Comparison of ENCODE assay signal across 8 cellular contexts in the genomic region with DNA sequence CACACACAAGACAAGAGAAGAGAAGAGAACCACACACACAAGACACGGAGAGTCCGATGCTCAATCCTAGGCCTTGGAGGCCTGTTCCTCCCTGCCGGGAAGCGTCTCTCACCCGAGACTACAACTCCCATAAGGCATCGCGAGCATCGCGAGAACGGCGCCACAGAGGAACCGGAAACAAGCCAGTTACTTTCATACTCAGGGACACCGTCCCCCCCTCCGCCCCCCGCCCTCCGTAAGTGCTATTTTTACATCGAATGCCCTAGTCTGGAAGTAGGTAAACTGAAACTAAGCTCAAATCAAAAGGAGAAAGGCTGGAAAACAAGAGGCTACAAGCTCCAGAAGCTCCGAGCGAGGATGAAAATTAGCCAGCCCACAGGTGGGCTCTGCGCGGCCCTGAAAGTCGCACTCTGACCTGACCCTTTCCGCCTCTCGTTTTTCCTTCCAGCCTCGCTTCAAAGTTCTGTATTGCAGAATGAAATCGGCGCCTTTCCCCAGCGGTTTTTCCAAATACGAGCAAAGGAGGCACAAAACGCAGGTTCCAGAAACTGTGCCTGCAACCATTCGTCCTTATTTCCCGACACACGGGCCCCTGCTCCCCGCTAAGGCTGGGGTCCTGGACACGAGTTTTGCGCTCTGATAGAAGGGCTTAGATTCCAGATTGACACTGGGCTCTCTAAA. TPM values are rescaled to one million over a fixed set of nuclear protein-coding genes. Genes with fewer than 3 reads are reported as not detected.
DNase-seq lines count a peak whose midpoint lies in the region; ATAC-seq and TF ChIP-seq lines count a peak whose summit lies in the region.

No MANE protein-coding gene starts in this region.

- H3K4me1 Mint-ChIP-seq in activated T-cell treated with anti-CD3 and anti-CD28 coated beads, Interleukin-2, amount 50 U/mL, for 24 hours (ENCODE audit: low read depth): peaks cover 9% of the 10 kb centered on the region

- H3K9me3 ChIP-seq in esophagus muscularis mucosa (no peaks in the 10 kb centered on the region), muscle layer of colon (ENCODE audit: low read length) (no peaks in the 10 kb centered on the region)

- under 1% methylated on average over 36 of the region's 36 CpGs for WGBS in esophagus muscularis mucosa

- peak; percentile 91 for ATAC-seq in GM21619 (IDR thresholded peaks at IDR 0.05; ENCODE audit: unreplicated experiment)

- TF ChIP-seq RAD21 in Ishikawa (IDR thresholded peaks at IDR 0.05; ENCODE audit: low read depth): no peak

- H3K9ac ChIP-seq in muscle layer of colon (ENCODE audit: low read length): peak overlapping the region; percentile 98

- H3K4me1 ChIP-seq in esophagus muscularis mucosa (peaks cover 6 to 9% (median 8%) of the 10 kb centered on the region in 4 donors), muscle layer of colon (ENCODE audit: insufficient read depth, low read length) (peaks cover 5% of the 10 kb centered on the region)

- intact Hi-C loops in esophagus muscularis mucosa (cut with DNase I): loop anchor here (10.0 kb wide), 1 partner anchor 225 kb away; the partner anchor contains the start of gene HERC4

- H3K4me3 Mint-ChIP-seq in activated T-cell treated with anti-CD3 and anti-CD28 coated beads, Interleukin-2, amount 50 U/mL, for 24 hours: peak overlapping the region; percentile 86

- DNase-seq in DMS153 treated with DMSO at 0.1 percent for 48 hours (lab: John Stamatoyannopoulos, UW; ENCODE audit: unreplicated experiment) (peak; percentile 83), OCI-M2 (lab: John Stamatoyannopoulos, UW; ENCODE audit: unreplicated experiment) (peak; percentile 83), esophagus muscularis mucosa (ENCODE audit: extremely low spot score) (peak; percentile 98)
- peak; percentile 94 for DNase-seq in activated T-cell treated with anti-CD3 and anti-CD28 coated beads, Interleukin-2, amount 50 U/mL, for 24 hours
- peak; percentile 78 to 92 for DNase-seq in stimulated activated CD8-positive, alpha-beta memory T cell treated with anti-CD3 and anti-CD28 coated beads, Interleukin-7, amount 100 ng/mL, for 1 hour (ENCODE audit: low read depth in 2 of 2)

- H3K4me3 ChIP-seq in esophagus muscularis mucosa (peak overlapping the region; percentile 66 to 92 (median 70)), muscle layer of colon (ENCODE audit: low read depth in 1 of 2, low read length in 2 of 2) (peak overlapping the region; percentile 45 to 89)

- peaks cover 9% of the 10 kb centered on the region for H3K36me3 Mint-ChIP-seq in activated T-cell treated with anti-CD3 and anti-CD28 coated beads, Interleukin-2, amount 50 U/mL, for 24 hours (ENCODE audit: low read depth)

- no peaks in the 10 kb centered on the region for H3K27me3 ChIP-seq in esophagus muscularis mucosa
- no peaks in the 10 kb centered on the region for H3K27me3 ChIP-seq in muscle layer of colon (ENCODE audit: control insufficient read depth in 1 of 2, insufficient read depth in 2 of 2, low read length in 2 of 2)

- no peaks in the 10 kb centered on the region for H3K9me3 Mint-ChIP-seq in activated T-cell treated with anti-CD3 and anti-CD28 coated beads, Interleukin-2, amount 50 U/mL, for 24 hours

- H3K27ac ChIP-seq in esophagus muscularis mucosa (replicated peaks in 1 of 4) (peak overlapping the region; percentile 88 to 98 (median 94)), muscle layer of colon (ENCODE audit: low read depth, low read length) (peak overlapping the region; percentile 82)

- peaks cover 2% of the 10 kb centered on the region for H3K27me3 Mint-ChIP-seq in activated T-cell treated with anti-CD3 and anti-CD28 coated beads, Interleukin-2, amount 50 U/mL, for 24 hours

- TF ChIP-seq EP300 in Ishikawa (IDR thresholded peaks at IDR 0.05; ENCODE audit: borderline replicate concordance): no peak
- no peak for TF ChIP-seq EP300 in esophagus muscularis mucosa (IDR thresholded peaks at IDR 0.05)

- no peak for TF ChIP-seq POLR2A in esophagus muscularis mucosa (IDR thresholded peaks at IDR 0.05; ENCODE audit: low read depth)

- peak overlapping the region; percentile 95 for H3K27ac Mint-ChIP-seq in activated T-cell treated with anti-CD3 and anti-CD28 coated beads, Interleukin-2, amount 50 U/mL, for 24 hours

- H3K36me3 ChIP-seq in esophagus muscularis mucosa (no peaks in the 10 kb centered on the region), muscle layer of colon (ENCODE audit: insufficient read depth, low read length) (no peaks in the 10 kb centered on the region)

- TF ChIP-seq CTCF in esophagus muscularis mucosa (IDR thresholded peaks at IDR 0.05): peak in 1 of 3 experiments; percentile 23

TF ChIP-seq in Ishikawa, 13 proteins besides CTCF, POLR2A, EP300 and RAD21:
- TF ChIP-seq FOXM1 (IDR thresholded peaks at IDR 0.05; ENCODE audit: borderline replicate concordance, low read depth): no peak
- no peak for TF ChIP-seq TEAD4 (IDR thresholded peaks at IDR 0.05)
- peak; percentile 47; the same call in 1 of the 2 replicates for TF ChIP-seq TAF1 (IDR thresholded peaks at IDR 0.05; ENCODE audit: low read depth)
- TF ChIP-seq YY1 (IDR thresholded peaks at IDR 0.05; ENCODE audit: low read depth): 0 out of 2 replicates have a peak, but pooled peaks have one; percentile 56
- TF ChIP-seq TCF12 (IDR thresholded peaks at IDR 0.05; ENCODE audit: low read depth): peak; percentile 20; the same call in 1 of the 2 replicates
TF ChIP-seq in Ishikawa: peak in this region for 3.

RNA-seq across cellular contexts. Expression of gene DNAJC12, which starts 11.5 kb away (rescaled TPM):
- 1 to 10 TPM; 4.1 to 7.6 (median 6.5) TPM for total RNA-seq in esophagus muscularis mucosa

RNA-seq across cellular contexts. Expression of gene SIRT1, which starts 35.0 kb away (rescaled TPM):
- total RNA-seq in esophagus muscularis mucosa: 10 to 100 TPM; 23.7 to 30.3 (median 29.2) TPM

Comparison
In these comparisons a context has a peak if more than half of its experiments do, and no peak if none do; other contexts are left out.
1. Peak in every context shown above with its lines: DNase-seq, ATAC-seq, H3K4me3 ChIP-seq and H3K27ac ChIP-seq.